In the genomic region with DNA sequence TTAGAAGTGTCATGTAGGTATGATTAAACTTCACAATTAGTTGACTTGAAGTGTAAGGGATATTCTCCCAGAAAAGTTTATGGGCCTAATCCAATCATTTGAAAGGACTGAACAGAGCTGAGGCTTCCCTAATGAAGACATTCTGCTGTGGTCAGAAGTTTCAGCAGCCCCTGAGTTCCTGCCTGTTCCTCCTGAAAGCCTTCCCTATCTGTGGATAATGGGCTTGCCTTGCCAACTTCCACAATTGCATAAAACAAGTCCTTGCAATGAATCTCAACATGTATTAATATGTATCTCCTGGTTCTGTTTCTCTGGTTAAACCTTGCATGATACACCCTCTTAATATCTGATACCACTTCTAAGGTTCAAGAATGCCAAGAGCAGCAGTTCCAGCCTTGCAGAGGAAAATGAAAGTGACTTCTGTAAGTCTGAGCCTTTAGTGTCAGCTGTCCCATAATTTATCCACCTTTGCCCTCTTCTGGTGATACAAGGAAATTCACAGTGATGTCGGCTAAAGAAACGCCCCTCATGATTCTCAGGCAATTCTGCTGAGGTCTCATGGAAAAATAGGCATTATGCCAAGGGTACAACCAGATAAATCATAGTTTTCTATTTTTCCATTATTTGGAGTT, we compare ENCODE assay signal across 8 cellular contexts.
A peak's percentile ranks its signal among the peaks of the same experiment; 100 is the strongest.
DNase-seq lines count a peak whose midpoint lies in the region; TF ChIP-seq lines count a peak whose summit lies in the region.

No MANE protein-coding gene starts in this region.

- H3K27ac ChIP-seq in OCI-LY1 (ENCODE audit: low read depth, low read length, poor library complexity, severe bottlenecking) (no peak overlapping the region), transverse colon (no peak overlapping the region)

- H3F3A ChIP-seq in OCI-LY1 (ENCODE audit: insufficient read depth, low read length) = no peaks in the 10 kb centered on the region

- TF ChIP-seq CTCF in GM20000 (IDR thresholded peaks at IDR 0.05; ENCODE audit: extremely low read depth, missing control alignments) (peak; percentile 12), OCI-LY1 (IDR thresholded peaks at IDR 0.05; ENCODE audit: low read length) (peak; percentile 48), cardiac fibroblast (IDR thresholded peaks at IDR 0.05; ENCODE audit: low read depth, low read length) (peak; percentile 48), transverse colon (IDR thresholded peaks at IDR 0.05) (peak; percentile 44 to 83 (median 59))

- H3K9me3 ChIP-seq in OCI-LY1 (ENCODE audit: low read length) (no peaks in the 10 kb centered on the region), transverse colon (no peaks in the 10 kb centered on the region)

- no peak for TF ChIP-seq EP300 in transverse colon (IDR thresholded peaks at IDR 0.05; ENCODE audit: low read depth)

- intact Hi-C loops in transverse colon (cut with DNase I; ENCODE audit: low total_unique reads) = no loop called here

- H3K4me2 ChIP-seq in OCI-LY1 (ENCODE audit: low read length) = no peak overlapping the region

- H3K27me3 ChIP-seq in OCI-LY1 (ENCODE audit: insufficient read depth, low read length) (no peaks in the 10 kb centered on the region; the same call in 1 of the 2 replicates), transverse colon (no peaks in the 10 kb centered on the region)

- peak; percentile 30 for DNase-seq in NCI-H2171 treated with DMSO at 0.1 percent for 48 hours (lab: John Stamatoyannopoulos, UW)
- DNase-seq in NCI-H2171 (lab: John Stamatoyannopoulos, UW) = no peak
- peak; percentile 57 for DNase-seq in GM20000 (ENCODE audit: low spot score)
- peak; percentile 46 for DNase-seq in HPDE6-E6E7 (ENCODE audit: extremely low spot score)
- DNase-seq in cardiac fibroblast (ENCODE audit: low read depth in 2 of 2) = peak; percentile 58 to 71
- DNase-seq in left kidney (ENCODE audit: low read depth, low spot score) = peak; percentile 85
- no peak for DNase-seq in transverse colon

- H2AFZ ChIP-seq in OCI-LY1 (ENCODE audit: low read length) = no peak overlapping the region

- no peaks in the 10 kb centered on the region for H3K9me2 ChIP-seq in OCI-LY1 (ENCODE audit: low read depth, low read length)

- H3K79me2 ChIP-seq in OCI-LY1 (ENCODE audit: insufficient read depth, low read length) = no peaks in the 10 kb centered on the region

- no peaks in the 10 kb centered on the region for H4K20me1 ChIP-seq in OCI-LY1 (ENCODE audit: insufficient read depth, low read length)

- WGBS in transverse colon (ENCODE audit: low coverage in 1 of 2), 2 donors = 0% methylated on average over 1 to 2 of the region's 2 CpGs

- no peak for TF ChIP-seq POLR2A in transverse colon (IDR thresholded peaks at IDR 0.05)

- H3K4me1 ChIP-seq in OCI-LY1 (ENCODE audit: insufficient read depth, low read length, severe bottlenecking) (no peaks in the 10 kb centered on the region), transverse colon (peaks cover 0 to 9% (median 3%) of the 10 kb centered on the region in 4 donors)

- no peak overlapping the region for H3K9ac ChIP-seq in OCI-LY1 (ENCODE audit: low read length)

- in situ Hi-C loops in transverse colon (cut with MboI; ENCODE audit: low pct_ligation_motif_present in 1 of 4, low pct_unique_long_range_greater_than_20kb in 1 of 4, low sequenced_read_pairs in 3 of 4) = loop anchor here in 2 of 4 donors (10.0 kb wide), 2 partner anchors 48 to 58 kb away; no protein-coding TSS in a partner anchor

- H3K36me3 ChIP-seq in OCI-LY1 (ENCODE audit: insufficient read depth, low read length) (no peaks in the 10 kb centered on the region), transverse colon (no peaks in the 10 kb centered on the region)

- H3K4me3 ChIP-seq in OCI-LY1 (ENCODE audit: low read depth, low read length, poor library complexity, severe bottlenecking) (no peak overlapping the region), cardiac fibroblast (replicated peaks in 1 of 2; ENCODE audit: low read depth in 2 of 2, low read length in 2 of 2) (no peak overlapping the region), transverse colon (no peak overlapping the region)

Comparison
In these comparisons a context has a peak if more than half of its experiments do, and no peak if none do; other contexts are left out.
1. DNase-seq: peak in NCI-H2171 treated with DMSO at 0.1 percent for 48 hours (single experiment), GM20000 (single experiment), HPDE6-E6E7 (single experiment), cardiac fibroblast (2 of 2) and left kidney (single experiment); none in NCI-H2171 (single experiment) and transverse colon (single experiment).
2. Peak in every context shown above with its lines, with median percentiles within 50 percentile points of each other: CTCF ChIP-seq.